Comparison of ENCODE assay signal across 1 cellular context in genomic region chr19:2547033-2547680, GRCh38.
TF ChIP-seq lines count a peak whose summit lies in the region.

No MANE protein-coding gene starts in this region.

TF ChIP-seq in SK-N-SH treated with all-trans-retinoic acid at 6 μM for 48 hours, 23 proteins besides CTCF, POLR2A, EP300 and RAD21 (continued from another document):
- no peak for TF ChIP-seq CSRNP3 (CRISPR knock-in tag; IDR thresholded peaks at IDR 0.05)
- no peak for TF ChIP-seq ARNTL (CRISPR knock-in tag; IDR thresholded peaks at IDR 0.05; ENCODE audit: borderline replicate concordance, low read depth)
- peak; percentile 100 for TF ChIP-seq ZFP3 (CRISPR knock-in tag; IDR thresholded peaks at IDR 0.05)
